9 cellular contexts compared by ENCODE assay signal in genomic region chr9:2053883-2054845, GRCh38. TPM values are rescaled to one million over a fixed set of nuclear protein-coding genes. Genes with fewer than 3 reads are reported as not detected.
DNase-seq lines count a peak whose midpoint lies in the region; ATAC-seq, FAIRE-seq and TF ChIP-seq lines count a peak whose summit lies in the region.
"Had no signal": no experiment of that assay in that cellular context is flagged by ENCODE, and none has a peak within 500 bp of the region (broad histone marks: within the 10 kb centered on the region; RNA-seq: fewer than 3 reads in every experiment).

No MANE protein-coding gene starts in this region.

- H3K4me1 ChIP-seq in GM12878 (ENCODE audit: control insufficient read depth, insufficient read depth, low read length): peaks cover 33% of the 10 kb centered on the region
- peaks cover 26 to 29% of the 10 kb centered on the region in 2 donors for H3K4me1 ChIP-seq in naive thymus-derived CD4-positive, alpha-beta T cell (ENCODE audit: control insufficient read depth in 2 of 2, insufficient read depth in 2 of 2, low read length in 2 of 2)
- H3K4me1 ChIP-seq: upper lobe of left lung had no signal

- RAD21 ChIA-PET in GM12878 (lab: Charles Lee; ENCODE audit: unreplicated experiment): interaction anchor here (0.6 to 3.1 kb wide), 18 partner anchors 10 to 447 kb away, joined by 3 to 20 read pairs (median 5); partner anchors contain the start of gene SMARCA2

- 0 out of 2 replicates have a peak, but pooled peaks cover 2% of the 10 kb centered on the region for H4K20me1 ChIP-seq in GM12878 (ENCODE audit: control insufficient read depth, insufficient read depth)

- SMC1A ChIA-PET in GM12878 (lab: Charles Lee; ENCODE audit: uncharacterized antibody, unreplicated experiment): interaction anchor here (0.6 to 5.8 kb wide), 30 partner anchors 8 to 448 kb away, joined by 3 to 45 read pairs (median 5); partner anchors contain the start of gene SMARCA2

- H3K9ac ChIP-seq in GM12878 (ENCODE audit: control insufficient read depth, insufficient read depth, low read length): 0 out of 2 replicates have a peak overlapping the region, but pooled peaks have one; percentile 3

- peak overlapping the region; percentile 87 to 97 (median 93) for H3K27ac Mint-ChIP-seq in naive thymus-derived CD4-positive, alpha-beta T cell

- 23% methylated on average over 10 of the region's 10 CpGs for WGBS in GM12878 (ENCODE audit: insufficient coverage, insufficient replicate concordance, low lambda C conversion rate, missing lambda C conversion rate)

- CTCF ChIA-PET in GM12878 (lab: Yijun Ruan, JAX): interaction anchor here (0.6 to 2.7 kb wide), 22 partner anchors 10 to 345 kb away, joined by 3 to 12 read pairs (median 4); no protein-coding TSS in a partner anchor
- CTCF ChIA-PET in naive thymus-derived CD4-positive, alpha-beta T cell (lab: Charles Lee): interaction anchor here (0.8 to 1.0 kb wide), 3 partner anchors 11 to 114 kb away, joined by 3 read pairs; no protein-coding TSS in a partner anchor

- DNase-seq in GM12865 (ENCODE audit: low read depth) (peak; percentile 95), T-helper 1 cell (peak in 4 of 5 donors; percentile 36 to 91 (median 55)), GM12878 (ENCODE audit: low read depth, low spot score) (peak; percentile 95), stromal cell of bone marrow (ENCODE audit: low read depth) (peak; percentile 87), DMS79 (lab: John Stamatoyannopoulos, UW) (no peak), urothelium cell line (ENCODE audit: low spot score) (no peak)
- DNase-seq in naive thymus-derived CD4-positive, alpha-beta T cell: peak; percentile 23 to 90 (median 83)
- DNase-seq: upper lobe of left lung had no signal

- TF ChIP-seq EP300 in GM12878 (IDR thresholded peaks at IDR 0.05; ENCODE audit: borderline replicate concordance in 1 of 2, control insufficient read depth in 1 of 2, low read depth in 2 of 2, low read length in 2 of 2): peak; percentile 87 to 88

- peak overlapping the region; percentile 78 for H3K27ac ChIP-seq in GM12878 (ENCODE audit: control insufficient read depth, insufficient read depth)
- H3K27ac ChIP-seq in naive thymus-derived CD4-positive, alpha-beta T cell (ENCODE audit: low read depth, low read length): peak overlapping the region; percentile 60

- TF ChIP-seq POLR2A in GM12878 (IDR thresholded peaks at IDR 0.05; ENCODE audit: low read depth, low read length): 0 out of 2 replicates have a peak, but pooled peaks have one; percentile 28

- POLR2A ChIA-PET in GM12878 (lab: Charles Lee): interaction anchor here (0.7 to 2.1 kb wide), 13 partner anchors 9 to 790 kb away, joined by 3 to 9 read pairs (median 4); partner anchors contain the start of gene PUM3
- POLR2A ChIA-PET in naive thymus-derived CD4-positive, alpha-beta T cell (lab: Charles Lee): interaction anchor here (0.5 to 6.0 kb wide), 8 partner anchors 9 to 1008 kb away, joined by 3 to 98 read pairs (median 4); partner anchors contain the start of gene SMARCA2

- peak; percentile 97 for FAIRE-seq in GM12878 (lab: Jason Lieb, UNC)
- FAIRE-seq in urothelium cell line (lab: Jason Lieb, UNC): no peak

- peak overlapping the region; percentile 2 to 79 (median 69) for H3K4me3 Mint-ChIP-seq in naive thymus-derived CD4-positive, alpha-beta T cell

- H3K4me1 Mint-ChIP-seq in naive thymus-derived CD4-positive, alpha-beta T cell: peaks cover 24 to 71% (median 64%) of the 10 kb centered on the region in 7 donors

- peak; percentile 78 for ATAC-seq in HG02610 (IDR thresholded peaks at IDR 0.05; ENCODE audit: unreplicated experiment)
- peak; percentile 95 for ATAC-seq in GM12878
- peak; percentile 97 for ATAC-seq in naive thymus-derived CD4-positive, alpha-beta T cell

- H3K79me2 ChIP-seq in GM12878 (ENCODE audit: control insufficient read depth, insufficient read depth, low read length): peaks cover 30% of the 10 kb centered on the region

- TF ChIP-seq CTCF in GM12865 (IDR thresholded peaks at IDR 0.05; ENCODE audit: insufficient read depth, low read depth, low read length, missing control alignments) (no peak), GM12878 (IDR thresholded peaks at IDR 0.05 in 2 of 3, conservative IDR thresholded peaks at IDR 0.05 in 1 of 3; ENCODE audit: control insufficient read depth in 2 of 3, extremely low read depth in 1 of 3, insufficient read depth in 1 of 3, low read depth in 3 of 3, low read length in 3 of 3) (no peak)

- no TSS peak for BruUV-seq in GM12878 (replicated peaks; lab: Mats Ljungman, UMichigan)

- in situ Hi-C loops in GM12878 (cut with MboI): no loop called here

- H3K9me3 Mint-ChIP-seq in naive thymus-derived CD4-positive, alpha-beta T cell: no peaks in the 10 kb centered on the region

- no peak overlapping the region; the same call in 1 of the 2 replicates for H2AFZ ChIP-seq in GM12878 (ENCODE audit: control insufficient read depth, low read depth, low read length)

- intact Hi-C loops in GM12878 (cut with micrococcal nuclease; ENCODE audit: unreplicated experiment): loop anchor here (2.0 kb wide), 4 partner anchors 33 to 175 kb away; no protein-coding TSS in a partner anchor
- intact Hi-C loops in naive thymus-derived CD4-positive, alpha-beta T cell (cut with micrococcal nuclease): loop anchor here (1.0 to 2.0 kb wide), 5 partner anchors 10 to 39 kb away; partner anchors contain the start of gene SMARCA2 (in 2 of the 2)

- H3K9me3 ChIP-seq in GM12878 (replicated peaks; ENCODE audit: control insufficient read depth, insufficient read depth, low read length): no peaks in the 10 kb centered on the region
- H3K9me3 ChIP-seq in naive thymus-derived CD4-positive, alpha-beta T cell (ENCODE audit: control insufficient read depth in 2 of 3, low read length in 3 of 3): no peaks in the 10 kb centered on the region
- H3K9me3 ChIP-seq: upper lobe of left lung had no signal

- peaks cover 9 to 37% of the 10 kb centered on the region in 2 experiments for H3K36me3 ChIP-seq in GM12878 (ENCODE audit: control insufficient read depth in 2 of 2, insufficient read depth in 2 of 2, low read length in 1 of 2)
- peaks cover 10 to 27% (median 10%) of the 10 kb centered on the region in 3 experiments for H3K36me3 ChIP-seq in naive thymus-derived CD4-positive, alpha-beta T cell (ENCODE audit: control insufficient read depth in 2 of 3, insufficient read depth in 3 of 3, low read length in 3 of 3)

- H3K36me3 Mint-ChIP-seq in naive thymus-derived CD4-positive, alpha-beta T cell: peaks cover 10 to 42% (median 18%) of the 10 kb centered on the region in 5 donors

- no peaks in the 10 kb centered on the region for H3K27me3 Mint-ChIP-seq in naive thymus-derived CD4-positive, alpha-beta T cell

- H3K4me2 ChIP-seq in GM12878 (ENCODE audit: control insufficient read depth, insufficient read depth): peak overlapping the region; percentile 62

- no peaks in the 10 kb centered on the region for H3K27me3 ChIP-seq in GM12878 (replicated peaks in 1 of 2; ENCODE audit: control insufficient read depth in 2 of 2, insufficient read depth in 2 of 2, low read length in 1 of 2)
- H3K27me3 ChIP-seq in naive thymus-derived CD4-positive, alpha-beta T cell (ENCODE audit: control insufficient read depth in 2 of 2, insufficient read depth in 2 of 2, low read length in 2 of 2): no peaks in the 10 kb centered on the region
- H3K27me3 ChIP-seq: upper lobe of left lung had no signal

- peak overlapping the region; percentile 1; the same call in 1 of the 2 replicates for H3K4me3 ChIP-seq in GM12865 (ENCODE audit: low read depth, low read length)
- peak overlapping the region; percentile 31; the same call in 1 of the 2 replicates for H3K4me3 ChIP-seq in GM12878
- H3K4me3 ChIP-seq in naive thymus-derived CD4-positive, alpha-beta T cell (ENCODE audit: low read length): no peak overlapping the region
- H3K4me3 ChIP-seq: upper lobe of left lung had no signal

- 0 out of 2 replicates have a peak, but pooled peaks have one; percentile 6 for TF ChIP-seq RAD21 in GM12878 (IDR thresholded peaks at IDR 0.05; ENCODE audit: insufficient read depth, low read depth, low read length)

TF ChIP-seq in GM12878, 131 proteins besides CTCF, POLR2A, EP300 and RAD21 (continues in another document):
- TF ChIP-seq ZNF384 (IDR thresholded peaks at IDR 0.05; ENCODE audit: borderline replicate concordance, low read depth, low read length) (peak; percentile 87; the same call in 1 of the 2 replicates), IRF4 (IDR thresholded peaks at IDR 0.05; ENCODE audit: low read depth, low read length) (peak; percentile 69; the same call in 1 of the 2 replicates), POLR2AphosphoS2 (IDR thresholded peaks at IDR 0.05; ENCODE audit: low read depth, low read length) (no peak)

RNA-seq across cellular contexts. Expression of gene SMARCA2, which starts 39.0 kb away (rescaled TPM):
- total RNA-seq in GM12878 (2013; cell fraction: nucleolus; rRNA removed): 820 and 827 TPM in 2 replicates
- total RNA-seq in GM12878 (2014; rRNA removed) (208 and 234 TPM in 2 replicates), GM12878 (2014; rRNA removed; fragmentation: Illumina TruSeq; extraction: Trizol) (317 and 320 TPM in 2 replicates), GM12878 (2021) (387 and 392 TPM in 2 replicates)
- polyA plus RNA-seq in GM12878 (2011; ENCODE audit: low read depth): 128 TPM
- polyA plus RNA-seq in GM12878 (2011; rRNA removed) (208 and 240 TPM in 2 replicates), GM12878 (2014; fragmentation: Illumina TruSeq; extraction: Trizol) (254 and 331 TPM in 2 replicates), GM12878 (2014; fragmentation: Nextera tagmentation; extraction: Ambion mirVana) (100 to 1,000 TPM; 100 to 130 TPM), GM12878 (2014; rRNA removed) (138 and 146 TPM in 2 replicates), GM12878 (2016; fragmentation: Nextera tagmentation; extraction: Ambion mirVana) (100 to 1,000 TPM; 184 to 200 TPM)
- polyA plus RNA-seq in GM12878 (2011; cell fraction: cytosol; rRNA removed): 186 and 193 TPM in 2 replicates
- 252 and 269 TPM in 2 replicates for polyA plus RNA-seq in GM12878 (2011; cell fraction: nucleus; rRNA removed)
- 176 and 191 TPM in 2 replicates for polyA plus RNA-seq in GM12878 (2012)
- polyA minus RNA-seq in GM12878 (2011; rRNA and poly(A)+ RNA removed): 444 and 518 TPM in 2 replicates
- 90.7 and 105 TPM in 2 replicates for polyA minus RNA-seq in GM12878 (2011; cell fraction: cytosol; rRNA and poly(A)+ RNA removed)
- 447 and 727 TPM in 2 replicates for polyA minus RNA-seq in GM12878 (2011; cell fraction: nucleus; rRNA and poly(A)+ RNA removed)
- total RNA-seq in naive thymus-derived CD4-positive, alpha-beta T cell: 100 to 1,000 TPM; 233 to 294 (median 258) TPM
- 10 to 100 TPM; 37.1 to 52.7 TPM for polyA plus RNA-seq in naive thymus-derived CD4-positive, alpha-beta T cell

Comparison
In these comparisons a context has a peak if more than half of its experiments do, and no peak if none do; other contexts are left out.
1. DNase-seq: peak in GM12865 (single experiment), T-helper 1 cell (4 of 5), GM12878 (single experiment), naive thymus-derived CD4-positive, alpha-beta T cell (9 of 9) and stromal cell of bone marrow (single experiment); none in DMS79 (single experiment) and urothelium cell line (single experiment).
2. Peak in every context shown above with its lines, with median percentiles within 50 percentile points of each other: ATAC-seq.